In genomic region chr7:87151701-87152111, GRCh38 we compare ENCODE assay signal across 8 cellular contexts. TPM values are rescaled to one million over a fixed set of nuclear protein-coding genes. Genes with fewer than 3 reads are reported as not detected.
A peak's percentile ranks its signal among the peaks of the same experiment; 100 is the strongest.
DNase-seq lines count a peak whose midpoint lies in the region; ATAC-seq and TF ChIP-seq lines count a peak whose summit lies in the region.

No MANE protein-coding gene starts in this region.

- no peaks in the 10 kb centered on the region for H3K27me3 ChIP-seq in esophagus (ENCODE audit: control insufficient read depth in 1 of 2, insufficient read depth in 2 of 2, low read length in 2 of 2)
- no peaks in the 10 kb centered on the region for H3K27me3 ChIP-seq in psoas muscle (ENCODE audit: insufficient read depth in 3 of 3, low read length in 2 of 3)

- H3K4me1 ChIP-seq in esophagus (ENCODE audit: control insufficient read depth in 2 of 2, insufficient read depth in 2 of 2, low read length in 1 of 2) (no peaks in the 10 kb centered on the region), psoas muscle (peaks cover 51% of the 10 kb centered on the region)

- H3K27ac ChIP-seq in esophagus (ENCODE audit: low read depth in 2 of 2, low read length in 1 of 2) (peak overlapping the region; percentile 94 to 96), psoas muscle (peak overlapping the region; percentile 96)

- ATAC-seq in HG02798 (IDR thresholded peaks at IDR 0.05; ENCODE audit: poor library complexity, unreplicated experiment) (peak; percentile 28), psoas muscle (peak in 1 of 4 donors; percentile 60)

- intact Hi-C loops in psoas muscle (cut with DNase I): loop anchor here in 1 of 2 donors (5.0 kb wide), 1 partner anchor 94 kb away; the partner anchor contains the start of gene ELAPOR2

- WGBS in esophagus, 2 donors: 6% methylated on average over 13 of the region's 13 CpGs
- WGBS in psoas muscle, 3 donors: 5 to 6% (median 6%) methylated on average over 13 of the region's 13 CpGs

- H3K4me3 ChIP-seq in esophagus (ENCODE audit: low read depth in 1 of 2, low read length in 2 of 2) (peak overlapping the region; percentile 75 to 90), psoas muscle (peak overlapping the region; percentile 78)

- H3K36me3 ChIP-seq in esophagus (ENCODE audit: control insufficient read depth in 2 of 2, insufficient read depth in 2 of 2, low read length in 1 of 2) (no peaks in the 10 kb centered on the region), psoas muscle (ENCODE audit: insufficient read depth in 1 of 2, low read depth in 1 of 2) (no peaks in the 10 kb centered on the region)

- DNase-seq in NCI-H748 treated with DMSO at 0.1 percent for 48 hours (lab: John Stamatoyannopoulos, UW) (peak; percentile 78), NCI-H748 (lab: John Stamatoyannopoulos, UW; ENCODE audit: unreplicated experiment) (no peak), psoas muscle (no peak), NCI-H82 (lab: John Stamatoyannopoulos, UW) (no peak), OCI-M1 (lab: John Stamatoyannopoulos, UW) (no peak)

- TF ChIP-seq CTCF in psoas muscle (IDR thresholded peaks at IDR 0.05): no peak

- H3K9me3 ChIP-seq in esophagus (ENCODE audit: control insufficient read depth in 2 of 2, insufficient read depth in 1 of 2, low read depth in 1 of 2, low read length in 1 of 2) (no peaks in the 10 kb centered on the region), psoas muscle (no peaks in the 10 kb centered on the region)

TF ChIP-seq in PFSK-1, 5 proteins besides CTCF, POLR2A, EP300 and RAD21:
- TF ChIP-seq SIN3A (IDR thresholded peaks at IDR 0.05; ENCODE audit: borderline replicate concordance, insufficient read depth, low read length) (0 out of 2 replicates have a peak, but pooled peaks have one; percentile 6), TAF1 (IDR thresholded peaks at IDR 0.05; ENCODE audit: borderline replicate concordance, insufficient read depth, low read length) (no peak), POLR2AphosphoS5 (IDR thresholded peaks at IDR 0.05; ENCODE audit: low read depth, low read length) (no peak), FOXP2 (optimal IDR thresholded peaks at IDR 0.05; ENCODE audit: borderline replicate concordance, extremely low read depth, extremely low read length, insufficient read depth) (no peak)
- TF ChIP-seq, protein P1, sequence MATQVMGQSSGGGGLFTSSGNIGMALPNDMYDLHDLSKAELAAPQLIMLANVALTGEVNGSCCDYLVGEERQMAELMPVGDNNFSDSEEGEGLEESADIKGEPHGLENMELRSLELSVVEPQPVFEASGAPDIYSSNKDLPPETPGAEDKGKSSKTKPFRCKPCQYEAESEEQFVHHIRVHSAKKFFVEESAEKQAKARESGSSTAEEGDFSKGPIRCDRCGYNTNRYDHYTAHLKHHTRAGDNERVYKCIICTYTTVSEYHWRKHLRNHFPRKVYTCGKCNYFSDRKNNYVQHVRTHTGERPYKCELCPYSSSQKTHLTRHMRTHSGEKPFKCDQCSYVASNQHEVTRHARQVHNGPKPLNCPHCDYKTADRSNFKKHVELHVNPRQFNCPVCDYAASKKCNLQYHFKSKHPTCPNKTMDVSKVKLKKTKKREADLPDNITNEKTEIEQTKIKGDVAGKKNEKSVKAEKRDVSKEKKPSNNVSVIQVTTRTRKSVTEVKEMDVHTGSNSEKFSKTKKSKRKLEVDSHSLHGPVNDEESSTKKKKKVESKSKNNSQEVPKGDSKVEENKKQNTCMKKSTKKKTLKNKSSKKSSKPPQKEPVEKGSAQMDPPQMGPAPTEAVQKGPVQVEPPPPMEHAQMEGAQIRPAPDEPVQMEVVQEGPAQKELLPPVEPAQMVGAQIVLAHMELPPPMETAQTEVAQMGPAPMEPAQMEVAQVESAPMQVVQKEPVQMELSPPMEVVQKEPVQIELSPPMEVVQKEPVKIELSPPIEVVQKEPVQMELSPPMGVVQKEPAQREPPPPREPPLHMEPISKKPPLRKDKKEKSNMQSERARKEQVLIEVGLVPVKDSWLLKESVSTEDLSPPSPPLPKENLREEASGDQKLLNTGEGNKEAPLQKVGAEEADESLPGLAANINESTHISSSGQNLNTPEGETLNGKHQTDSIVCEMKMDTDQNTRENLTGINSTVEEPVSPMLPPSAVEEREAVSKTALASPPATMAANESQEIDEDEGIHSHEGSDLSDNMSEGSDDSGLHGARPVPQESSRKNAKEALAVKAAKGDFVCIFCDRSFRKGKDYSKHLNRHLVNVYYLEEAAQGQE (IDR thresholded peaks at IDR 0.05; ENCODE audit: insufficient read depth in 1 of 2, low read depth in 2 of 2, low read length in 2 of 2): no peak

RNA-seq across cellular contexts. Expression of gene DMTF1, which starts 0.5 kb away (rescaled TPM):
- 32.2 TPM for polyA plus RNA-seq in PFSK-1 (2012; ENCODE audit: insufficient read length, low read depth)
- polyA plus RNA-seq in esophagus (10 to 100 TPM; 18.9 to 37.6 TPM), psoas muscle (10 to 100 TPM in 2 of 3 donors, 1 to 10 TPM in 1; 8.3 to 16.8 (median 16.3) TPM)
- total RNA-seq in psoas muscle: 10 to 100 TPM; 12.5 to 25.3 (median 20.5) TPM
